10 cellular contexts compared by ENCODE assay signal in genomic region chr14:61663312-61663974, GRCh38. TPM values are rescaled to one million over a fixed set of nuclear protein-coding genes. Genes with fewer than 3 reads are reported as not detected.
A peak's percentile ranks its signal among the peaks of the same experiment; 100 is the strongest.
DNase-seq lines count a peak whose midpoint lies in the region; ATAC-seq and TF ChIP-seq lines count a peak whose summit lies in the region.
"Had no signal": no experiment of that assay in that cellular context is flagged by ENCODE, and none has a peak within 500 bp of the region (broad histone marks: within the 10 kb centered on the region; RNA-seq: fewer than 3 reads in every experiment).

No MANE protein-coding gene starts in this region.

- H3K4me1 Mint-ChIP-seq in activated CD4-positive, alpha-beta T cell treated with anti-CD3 and anti-CD28 coated beads for 36 hours = peaks cover 67% of the 10 kb centered on the region
- H3K4me1 Mint-ChIP-seq in activated T-helper 1 cell treated with anti-CD3 and anti-CD28 coated beads, Interleukin-12 subunit alpha, Interleukin-12 subunit beta, Interleukin-2, Interleukin-4 antibody, amounts not matched to agents 30 ng/mL and 10 ng/mL and 1 ng/mL, durations not matched to agents 14 hours and 24 hours and 36 hours (ENCODE audit: low read depth) = peaks cover 70% of the 10 kb centered on the region

- peak overlapping the region; percentile 91 for H3K27ac Mint-ChIP-seq in activated CD4-positive, alpha-beta T cell treated with anti-CD3 and anti-CD28 coated beads for 36 hours
- peak overlapping the region; percentile 99 for H3K27ac Mint-ChIP-seq in activated T-helper 1 cell treated with anti-CD3 and anti-CD28 coated beads, Interleukin-12 subunit alpha, Interleukin-12 subunit beta, Interleukin-2, Interleukin-4 antibody, amounts not matched to agents 30 ng/mL and 10 ng/mL and 1 ng/mL, durations not matched to agents 14 hours and 24 hours and 36 hours

- no peak overlapping the region; the same call in 1 of the 2 replicates for H3K27ac ChIP-seq in MM.1S (ENCODE audit: low read length)
- H3K27ac ChIP-seq in skin epidermis = peak overlapping the region in 13 of 21 experiments; percentile 8 to 84 (median 68)
- H3K27ac ChIP-seq: 22Rv1 had no signal

- H3K27me3 Mint-ChIP-seq in activated CD4-positive, alpha-beta T cell treated with anti-CD3 and anti-CD28 coated beads for 36 hours = no peaks in the 10 kb centered on the region
- no peaks in the 10 kb centered on the region for H3K27me3 Mint-ChIP-seq in activated T-helper 1 cell treated with anti-CD3 and anti-CD28 coated beads, Interleukin-12 subunit alpha, Interleukin-12 subunit beta, Interleukin-2, Interleukin-4 antibody, amounts not matched to agents 30 ng/mL and 10 ng/mL and 1 ng/mL, durations not matched to agents 14 hours and 24 hours and 36 hours (ENCODE audit: insufficient read depth)

- peaks cover 2% of the 10 kb centered on the region for H3K9me3 Mint-ChIP-seq in activated CD4-positive, alpha-beta T cell treated with anti-CD3 and anti-CD28 coated beads for 36 hours (ENCODE audit: low read depth)
- no peaks in the 10 kb centered on the region for H3K9me3 Mint-ChIP-seq in activated T-helper 1 cell treated with anti-CD3 and anti-CD28 coated beads, Interleukin-12 subunit alpha, Interleukin-12 subunit beta, Interleukin-2, Interleukin-4 antibody, amounts not matched to agents 30 ng/mL and 10 ng/mL and 1 ng/mL, durations not matched to agents 14 hours and 24 hours and 36 hours

- no peak overlapping the region for H2AFZ ChIP-seq in MM.1S (ENCODE audit: low read length)

- ATAC-seq in activated CD4-positive, alpha-beta T cell treated with anti-CD3 and anti-CD28 coated beads for 36 hours = peak; percentile 2
- ATAC-seq in GM21576 (IDR thresholded peaks at IDR 0.05; ENCODE audit: unreplicated experiment) = no peak
- ATAC-seq in GM21619 (IDR thresholded peaks at IDR 0.05; ENCODE audit: unreplicated experiment) = no peak
- no peak for ATAC-seq in GM19397 (IDR thresholded peaks at IDR 0.05; ENCODE audit: unreplicated experiment)

- no peaks in the 10 kb centered on the region for H4K20me1 ChIP-seq in MM.1S (ENCODE audit: insufficient read depth, low read length)

- no peak overlapping the region for H3K9ac ChIP-seq in MM.1S (ENCODE audit: low read length)

- no peak overlapping the region for H3K4me2 ChIP-seq in MM.1S (ENCODE audit: low read depth, low read length)

- H3K4me1 ChIP-seq in MM.1S (ENCODE audit: low read length) = peaks cover 15% of the 10 kb centered on the region

- H3K36me3 ChIP-seq in MM.1S (replicated peaks; ENCODE audit: insufficient read depth, low read length) = no peaks in the 10 kb centered on the region

- no peaks in the 10 kb centered on the region for H3K9me2 ChIP-seq in MM.1S (replicated peaks; ENCODE audit: insufficient read depth, low read length)

- H3K4me3 ChIP-seq in MM.1S (ENCODE audit: low read length) (no peak overlapping the region), skin epidermis (no peak overlapping the region)

- TF ChIP-seq CTCF in MM.1S (IDR thresholded peaks at IDR 0.05; ENCODE audit: low read length) = no peak

- POLR2A ChIA-PET in activated CD4-positive, alpha-beta T cell treated with anti-CD3 and anti-CD28 coated beads for 36 hours (lab: Charles Lee) = interaction anchor here (0.7 to 1.9 kb wide), 2 partner anchors 31 to 110 kb away, joined by 5 to 8 read pairs; partner anchors contain the start of gene HIF1A

- H3K9me3 ChIP-seq in MM.1S (replicated peaks; ENCODE audit: insufficient read depth, low read length) = no peaks in the 10 kb centered on the region

- CTCF ChIA-PET in activated CD4-positive, alpha-beta T cell treated with anti-CD3 and anti-CD28 coated beads for 36 hours (lab: Charles Lee) = no interaction called here

- DNase-seq in activated CD4-positive, alpha-beta T cell treated with anti-CD3 and anti-CD28 coated beads for 36 hours = no peak
- no peak for DNase-seq in activated CD4-positive, alpha-beta T cell treated with anti-CD3 and anti-CD28 coated beads for 48 hours
- DNase-seq in MM.1S = peak; percentile 29
- no peak for DNase-seq in activated T-helper 1 cell treated with anti-CD3 and anti-CD28 coated beads, Interleukin-12 subunit alpha, Interleukin-12 subunit beta, Interleukin-2, Interleukin-4 antibody, amounts not matched to agents 30 ng/mL and 10 ng/mL and 1 ng/mL, durations not matched to agents 14 hours and 24 hours and 36 hours (ENCODE audit: low spot score)
- DNase-seq: NCI-H1105 treated with DMSO at 0.1 percent for 48 hours had no signal

- H3K79me2 ChIP-seq in MM.1S (ENCODE audit: low read length) = no peaks in the 10 kb centered on the region

- H3K27me3 ChIP-seq in MM.1S (replicated peaks; ENCODE audit: insufficient read depth, low read length) = no peaks in the 10 kb centered on the region

- intact Hi-C loops in activated CD4-positive, alpha-beta T cell treated with anti-CD3 and anti-CD28 coated beads for 36 hours (cut with DNase I, micrococcal nuclease) = loop anchor here (2.0 to 5.0 kb wide), 7 partner anchors 63 to 486 kb away; no protein-coding TSS in a partner anchor
- intact Hi-C loops in activated T-helper 1 cell treated with anti-CD3 and anti-CD28 coated beads, Interleukin-12 subunit alpha, Interleukin-12 subunit beta, Interleukin-2, Interleukin-4 antibody, amounts not matched to agents 30 ng/mL and 10 ng/mL and 1 ng/mL, durations not matched to agents 14 hours and 24 hours and 36 hours (cut with micrococcal nuclease) = loop anchor here (2.0 to 5.0 kb wide), 5 partner anchors 229 to 1416 kb away; partner anchors contain the start of gene PPM1A

- H3K36me3 Mint-ChIP-seq in activated CD4-positive, alpha-beta T cell treated with anti-CD3 and anti-CD28 coated beads for 36 hours (ENCODE audit: low read depth) = no peaks in the 10 kb centered on the region
- H3K36me3 Mint-ChIP-seq in activated T-helper 1 cell treated with anti-CD3 and anti-CD28 coated beads, Interleukin-12 subunit alpha, Interleukin-12 subunit beta, Interleukin-2, Interleukin-4 antibody, amounts not matched to agents 30 ng/mL and 10 ng/mL and 1 ng/mL, durations not matched to agents 14 hours and 24 hours and 36 hours (ENCODE audit: low read depth) = peaks cover 11% of the 10 kb centered on the region

- peak overlapping the region; percentile 46 for H3K4me3 Mint-ChIP-seq in activated CD4-positive, alpha-beta T cell treated with anti-CD3 and anti-CD28 coated beads for 36 hours
- H3K4me3 Mint-ChIP-seq in activated T-helper 1 cell treated with anti-CD3 and anti-CD28 coated beads, Interleukin-12 subunit alpha, Interleukin-12 subunit beta, Interleukin-2, Interleukin-4 antibody, amounts not matched to agents 30 ng/mL and 10 ng/mL and 1 ng/mL, durations not matched to agents 14 hours and 24 hours and 36 hours = peak overlapping the region; percentile 76

- peaks cover 9% of the 10 kb centered on the region for H3F3A ChIP-seq in MM.1S (ENCODE audit: insufficient read depth, low read length)

RNA-seq across cellular contexts. Expression of gene HIF1A, which starts 31.9 kb away (rescaled TPM):
- total RNA-seq in activated CD4-positive, alpha-beta T cell treated with anti-CD3 and anti-CD28 coated beads for 36 hours = 100 to 1,000 TPM; 196 to 329 TPM
- 241 and 247 TPM in 2 replicates for total RNA-seq in activated T-helper 1 cell treated with anti-CD3 and anti-CD28 coated beads, Interleukin-12 subunit alpha, Interleukin-12 subunit beta, Interleukin-2, Interleukin-4 antibody, amounts not matched to agents 30 ng/mL and 10 ng/mL and 1 ng/mL, durations not matched to agents 14 hours and 24 hours and 36 hours
